Comparison of ENCODE assay signal across 9 cellular contexts in the genomic region with DNA sequence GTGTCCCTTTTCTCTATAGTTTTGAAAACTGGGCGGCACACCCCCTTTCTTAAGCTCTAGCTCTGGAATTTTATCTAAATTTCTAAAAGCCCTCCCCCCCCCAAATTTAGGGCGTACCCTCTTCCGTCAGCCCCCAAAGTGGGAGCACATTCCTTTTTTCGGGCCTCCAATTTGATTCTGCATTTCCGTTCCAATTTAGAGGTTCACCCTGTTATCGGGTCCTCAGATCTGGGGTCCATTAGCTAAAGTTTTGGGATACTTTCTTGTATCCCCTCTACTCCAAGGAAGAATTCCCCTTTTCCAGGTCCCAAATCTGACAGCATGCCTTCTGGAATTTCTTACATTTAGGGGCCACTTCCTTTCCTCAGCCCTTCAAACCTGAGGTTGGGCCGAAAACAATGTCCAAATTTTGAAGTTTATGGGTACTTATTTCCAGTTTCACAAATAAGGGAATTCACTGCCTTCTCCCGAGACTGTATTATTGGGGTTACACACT. TPM values are rescaled to one million over a fixed set of nuclear protein-coding genes. Genes with fewer than 3 reads are reported as not detected.
DNase-seq lines count a peak whose midpoint lies in the region; ATAC-seq, FAIRE-seq and TF ChIP-seq lines count a peak whose summit lies in the region.
"Had no signal": no experiment of that assay in that cellular context is flagged by ENCODE, and none has a peak within 500 bp of the region (broad histone marks: within the 10 kb centered on the region; RNA-seq: fewer than 3 reads in every experiment).

No MANE protein-coding gene starts in this region.

- DNase-seq in fibroblast of villous mesenchyme (ENCODE audit: low read depth) (no peak), skeletal muscle cell (ENCODE audit: low read depth) (no peak), HCEC 1CT (no peak), GM12891 (ENCODE audit: insufficient read length, low spot score) (no peak)
- DNase-seq in stimulated activated naive CD4-positive, alpha-beta T cell treated with Interleukin-2 at 50 U/mL for 16 hours (lab: John Stamatoyannopoulos, UW) = no peak

- H3K4me3 ChIP-seq in GM12875 (ENCODE audit: low read depth, low read length) = peak overlapping the region; percentile 45
- peak overlapping the region; percentile 90 for H3K4me3 ChIP-seq in fibroblast of villous mesenchyme (ENCODE audit: low read depth, low read length)
- peak overlapping the region; percentile 82 for H3K4me3 ChIP-seq in skeletal muscle cell (ENCODE audit: low read depth, low read length)

- no peak for TF ChIP-seq POLR2A in GM12891 (IDR thresholded peaks at IDR 0.05; ENCODE audit: low read depth, low read length)

- H3K27ac ChIP-seq in VCaP = peak overlapping the region; percentile 87

- TF ChIP-seq CTCF in GM12875 (IDR thresholded peaks at IDR 0.05; ENCODE audit: borderline replicate concordance, insufficient read depth, low read depth, low read length) (no peak), VCaP (conservative IDR thresholded peaks at IDR 0.05) (no peak), fibroblast of villous mesenchyme (IDR thresholded peaks at IDR 0.05; ENCODE audit: insufficient read depth, low read depth, low read length) (no peak)

- no peak for ATAC-seq in HG02938 (IDR thresholded peaks at IDR 0.05; ENCODE audit: unreplicated experiment)

- no peak for FAIRE-seq in GM12891 (lab: Jason Lieb, UNC)
- FAIRE-seq: colon had no signal

TF ChIP-seq in GM12891, 5 proteins besides CTCF, POLR2A, EP300 and RAD21:
- no peak for TF ChIP-seq PAX5 (IDR thresholded peaks at IDR 0.05; ENCODE audit: insufficient read depth, low read length, severe bottlenecking)
- TF ChIP-seq POU2F2 (IDR thresholded peaks at IDR 0.05; ENCODE audit: low read depth, low read length) = no peak
- TF ChIP-seq POLR2AphosphoS5 (IDR thresholded peaks at IDR 0.05; ENCODE audit: low read depth, low read length) = no peak
- TF ChIP-seq TAF1 (IDR thresholded peaks at IDR 0.05; ENCODE audit: low read depth, low read length) = no peak
- no peak for TF ChIP-seq SPI1 (IDR thresholded peaks at IDR 0.05; ENCODE audit: low read depth, low read length)

RNA-seq across cellular contexts. Expression of a gene that starts 0.8 kb away (rescaled TPM):
- total RNA-seq in fibroblast of villous mesenchyme = 32.5 and 34.5 TPM in 2 replicates
- polyA plus RNA-seq in GM12891 (2012; ENCODE audit: low read depth, missing spikeins) = 38.6 TPM

RNA-seq across cellular contexts. Expression of a gene that starts 30.6 kb away (rescaled TPM):
- 279 and 372 TPM in 2 replicates for total RNA-seq in fibroblast of villous mesenchyme
- 170 TPM for polyA plus RNA-seq in GM12891 (2012; ENCODE audit: low read depth, missing spikeins)
